ENCODE assay signal across 1 cellular context in the genomic region with DNA sequence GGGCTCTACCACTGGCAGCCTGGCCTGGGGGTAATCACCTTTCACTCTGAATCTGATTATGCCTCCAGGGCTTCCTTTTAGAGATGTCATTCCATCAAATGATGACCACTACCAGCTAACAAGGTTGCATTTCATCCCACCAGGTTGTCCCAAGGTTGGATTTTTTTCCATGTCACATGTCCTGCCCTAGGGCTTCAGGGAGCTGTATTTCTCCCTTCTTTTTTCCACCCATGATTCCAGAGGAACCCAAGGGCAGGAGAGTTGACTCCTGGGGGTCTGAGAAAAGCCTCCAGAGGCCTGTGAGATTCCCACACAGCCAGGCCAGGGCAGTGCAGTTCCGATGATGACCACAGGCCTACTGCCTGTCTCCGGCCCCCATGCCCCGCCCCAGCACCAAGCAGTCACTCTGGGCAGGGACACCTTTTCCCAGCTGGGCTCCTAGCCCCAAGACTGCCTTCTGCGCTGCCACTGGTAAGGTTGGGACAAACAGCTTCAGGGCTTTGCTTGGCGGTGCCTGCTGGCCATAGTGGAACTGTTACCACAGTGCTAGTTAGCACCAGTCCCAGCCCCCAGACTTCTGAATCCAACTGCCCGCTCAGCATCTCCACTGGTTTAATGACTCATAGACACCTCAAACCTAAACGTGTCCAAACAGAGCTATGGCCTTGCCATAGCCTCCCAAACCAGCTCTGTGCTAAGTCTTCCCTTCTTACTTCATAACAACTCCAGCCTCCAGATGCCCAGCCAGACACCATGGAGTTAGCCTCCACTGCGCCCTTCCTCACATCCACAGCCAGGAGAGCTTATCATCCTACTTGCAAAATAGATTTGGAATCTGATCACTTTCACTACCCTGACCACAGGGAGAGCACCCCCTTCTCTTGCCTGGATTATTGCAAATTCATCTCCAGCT.
A peak's percentile ranks its signal among the peaks of the same experiment; 100 is the strongest.
TF ChIP-seq lines count a peak whose summit lies in the region.

No MANE protein-coding gene starts in this region.

TF ChIP-seq in K562, 482 proteins besides CTCF, POLR2A, EP300 and RAD21 (continued from another document and continues in another):
- TF ChIP-seq, protein P1, sequence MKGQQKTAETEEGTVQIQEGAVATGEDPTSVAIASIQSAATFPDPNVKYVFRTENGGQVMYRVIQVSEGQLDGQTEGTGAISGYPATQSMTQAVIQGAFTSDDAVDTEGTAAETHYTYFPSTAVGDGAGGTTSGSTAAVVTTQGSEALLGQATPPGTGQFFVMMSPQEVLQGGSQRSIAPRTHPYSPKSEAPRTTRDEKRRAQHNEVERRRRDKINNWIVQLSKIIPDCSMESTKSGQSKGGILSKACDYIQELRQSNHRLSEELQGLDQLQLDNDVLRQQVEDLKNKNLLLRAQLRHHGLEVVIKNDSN (CRISPR knock-in tag; IDR thresholded peaks at IDR 0.05): no peak
- TF ChIP-seq, protein P2, sequence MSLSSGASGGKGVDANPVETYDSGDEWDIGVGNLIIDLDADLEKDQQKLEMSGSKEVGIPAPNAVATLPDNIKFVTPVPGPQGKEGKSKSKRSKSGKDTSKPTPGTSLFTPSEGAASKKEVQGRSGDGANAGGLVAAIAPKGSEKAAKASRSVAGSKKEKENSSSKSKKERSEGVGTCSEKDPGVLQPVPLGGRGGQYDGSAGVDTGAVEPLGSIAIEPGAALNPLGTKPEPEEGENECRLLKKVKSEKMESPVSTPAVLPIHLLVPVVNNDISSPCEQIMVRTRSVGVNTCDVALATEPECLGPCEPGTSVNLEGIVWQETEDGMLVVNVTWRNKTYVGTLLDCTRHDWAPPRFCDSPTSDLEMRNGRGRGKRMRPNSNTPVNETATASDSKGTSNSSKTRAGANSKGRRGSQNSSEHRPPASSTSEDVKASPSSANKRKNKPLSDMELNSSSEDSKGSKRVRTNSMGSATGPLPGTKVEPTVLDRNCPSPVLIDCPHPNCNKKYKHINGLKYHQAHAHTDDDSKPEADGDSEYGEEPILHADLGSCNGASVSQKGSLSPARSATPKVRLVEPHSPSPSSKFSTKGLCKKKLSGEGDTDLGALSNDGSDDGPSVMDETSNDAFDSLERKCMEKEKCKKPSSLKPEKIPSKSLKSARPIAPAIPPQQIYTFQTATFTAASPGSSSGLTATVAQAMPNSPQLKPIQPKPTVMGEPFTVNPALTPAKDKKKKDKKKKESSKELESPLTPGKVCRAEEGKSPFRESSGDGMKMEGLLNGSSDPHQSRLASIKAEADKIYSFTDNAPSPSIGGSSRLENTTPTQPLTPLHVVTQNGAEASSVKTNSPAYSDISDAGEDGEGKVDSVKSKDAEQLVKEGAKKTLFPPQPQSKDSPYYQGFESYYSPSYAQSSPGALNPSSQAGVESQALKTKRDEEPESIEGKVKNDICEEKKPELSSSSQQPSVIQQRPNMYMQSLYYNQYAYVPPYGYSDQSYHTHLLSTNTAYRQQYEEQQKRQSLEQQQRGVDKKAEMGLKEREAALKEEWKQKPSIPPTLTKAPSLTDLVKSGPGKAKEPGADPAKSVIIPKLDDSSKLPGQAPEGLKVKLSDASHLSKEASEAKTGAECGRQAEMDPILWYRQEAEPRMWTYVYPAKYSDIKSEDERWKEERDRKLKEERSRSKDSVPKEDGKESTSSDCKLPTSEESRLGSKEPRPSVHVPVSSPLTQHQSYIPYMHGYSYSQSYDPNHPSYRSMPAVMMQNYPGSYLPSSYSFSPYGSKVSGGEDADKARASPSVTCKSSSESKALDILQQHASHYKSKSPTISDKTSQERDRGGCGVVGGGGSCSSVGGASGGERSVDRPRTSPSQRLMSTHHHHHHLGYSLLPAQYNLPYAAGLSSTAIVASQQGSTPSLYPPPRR (CRISPR knock-in tag; IDR thresholded peaks at IDR 0.05; ENCODE audit: borderline replicate concordance): no peak
- TF ChIP-seq, protein P3, sequence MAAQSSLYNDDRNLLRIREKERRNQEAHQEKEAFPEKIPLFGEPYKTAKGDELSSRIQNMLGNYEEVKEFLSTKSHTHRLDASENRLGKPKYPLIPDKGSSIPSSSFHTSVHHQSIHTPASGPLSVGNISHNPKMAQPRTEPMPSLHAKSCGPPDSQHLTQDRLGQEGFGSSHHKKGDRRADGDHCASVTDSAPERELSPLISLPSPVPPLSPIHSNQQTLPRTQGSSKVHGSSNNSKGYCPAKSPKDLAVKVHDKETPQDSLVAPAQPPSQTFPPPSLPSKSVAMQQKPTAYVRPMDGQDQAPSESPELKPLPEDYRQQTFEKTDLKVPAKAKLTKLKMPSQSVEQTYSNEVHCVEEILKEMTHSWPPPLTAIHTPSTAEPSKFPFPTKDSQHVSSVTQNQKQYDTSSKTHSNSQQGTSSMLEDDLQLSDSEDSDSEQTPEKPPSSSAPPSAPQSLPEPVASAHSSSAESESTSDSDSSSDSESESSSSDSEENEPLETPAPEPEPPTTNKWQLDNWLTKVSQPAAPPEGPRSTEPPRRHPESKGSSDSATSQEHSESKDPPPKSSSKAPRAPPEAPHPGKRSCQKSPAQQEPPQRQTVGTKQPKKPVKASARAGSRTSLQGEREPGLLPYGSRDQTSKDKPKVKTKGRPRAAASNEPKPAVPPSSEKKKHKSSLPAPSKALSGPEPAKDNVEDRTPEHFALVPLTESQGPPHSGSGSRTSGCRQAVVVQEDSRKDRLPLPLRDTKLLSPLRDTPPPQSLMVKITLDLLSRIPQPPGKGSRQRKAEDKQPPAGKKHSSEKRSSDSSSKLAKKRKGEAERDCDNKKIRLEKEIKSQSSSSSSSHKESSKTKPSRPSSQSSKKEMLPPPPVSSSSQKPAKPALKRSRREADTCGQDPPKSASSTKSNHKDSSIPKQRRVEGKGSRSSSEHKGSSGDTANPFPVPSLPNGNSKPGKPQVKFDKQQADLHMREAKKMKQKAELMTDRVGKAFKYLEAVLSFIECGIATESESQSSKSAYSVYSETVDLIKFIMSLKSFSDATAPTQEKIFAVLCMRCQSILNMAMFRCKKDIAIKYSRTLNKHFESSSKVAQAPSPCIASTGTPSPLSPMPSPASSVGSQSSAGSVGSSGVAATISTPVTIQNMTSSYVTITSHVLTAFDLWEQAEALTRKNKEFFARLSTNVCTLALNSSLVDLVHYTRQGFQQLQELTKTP (IDR thresholded peaks at IDR 0.05; ENCODE audit: low read depth in 1 of 2, partially characterized antibody in 2 of 2): peak in 1 of 2 experiments; percentile 18
- no peak for TF ChIP-seq EZH2 (IDR thresholded peaks at IDR 0.05; ENCODE audit: borderline replicate concordance, low read depth, low read length)
- TF ChIP-seq POLR2AphosphoS5 (IDR thresholded peaks at IDR 0.05; ENCODE audit: control insufficient read depth, insufficient read depth, low read depth, low read length): no peak
- no peak for TF ChIP-seq ZNF134 (CRISPR knock-in tag; conservative IDR thresholded peaks at IDR 0.05)
- TF ChIP-seq SNRNP70 (optimal IDR thresholded peaks at IDR 0.05; ENCODE audit: low read depth, low read length): no peak
- TF ChIP-seq SAFB2 (IDR thresholded peaks at IDR 0.05; ENCODE audit: borderline replicate concordance, low read depth, low read length, severe bottlenecking): no peak
- TF ChIP-seq, protein P4, sequence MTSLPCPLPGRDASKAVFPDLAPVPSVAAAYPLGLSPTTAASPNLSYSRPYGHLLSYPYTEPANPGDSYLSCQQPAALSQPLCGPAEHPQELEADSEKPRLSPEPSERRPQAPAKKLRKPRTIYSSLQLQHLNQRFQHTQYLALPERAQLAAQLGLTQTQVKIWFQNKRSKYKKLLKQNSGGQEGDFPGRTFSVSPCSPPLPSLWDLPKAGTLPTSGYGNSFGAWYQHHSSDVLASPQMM (CRISPR knock-in tag; IDR thresholded peaks at IDR 0.05): no peak
- TF ChIP-seq, protein P5, sequence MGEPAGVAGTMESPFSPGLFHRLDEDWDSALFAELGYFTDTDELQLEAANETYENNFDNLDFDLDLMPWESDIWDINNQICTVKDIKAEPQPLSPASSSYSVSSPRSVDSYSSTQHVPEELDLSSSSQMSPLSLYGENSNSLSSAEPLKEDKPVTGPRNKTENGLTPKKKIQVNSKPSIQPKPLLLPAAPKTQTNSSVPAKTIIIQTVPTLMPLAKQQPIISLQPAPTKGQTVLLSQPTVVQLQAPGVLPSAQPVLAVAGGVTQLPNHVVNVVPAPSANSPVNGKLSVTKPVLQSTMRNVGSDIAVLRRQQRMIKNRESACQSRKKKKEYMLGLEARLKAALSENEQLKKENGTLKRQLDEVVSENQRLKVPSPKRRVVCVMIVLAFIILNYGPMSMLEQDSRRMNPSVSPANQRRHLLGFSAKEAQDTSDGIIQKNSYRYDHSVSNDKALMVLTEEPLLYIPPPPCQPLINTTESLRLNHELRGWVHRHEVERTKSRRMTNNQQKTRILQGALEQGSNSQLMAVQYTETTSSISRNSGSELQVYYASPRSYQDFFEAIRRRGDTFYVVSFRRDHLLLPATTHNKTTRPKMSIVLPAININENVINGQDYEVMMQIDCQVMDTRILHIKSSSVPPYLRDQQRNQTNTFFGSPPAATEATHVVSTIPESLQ (CRISPR knock-in tag; IDR thresholded peaks at IDR 0.05): no peak
- TF ChIP-seq, protein P6, sequence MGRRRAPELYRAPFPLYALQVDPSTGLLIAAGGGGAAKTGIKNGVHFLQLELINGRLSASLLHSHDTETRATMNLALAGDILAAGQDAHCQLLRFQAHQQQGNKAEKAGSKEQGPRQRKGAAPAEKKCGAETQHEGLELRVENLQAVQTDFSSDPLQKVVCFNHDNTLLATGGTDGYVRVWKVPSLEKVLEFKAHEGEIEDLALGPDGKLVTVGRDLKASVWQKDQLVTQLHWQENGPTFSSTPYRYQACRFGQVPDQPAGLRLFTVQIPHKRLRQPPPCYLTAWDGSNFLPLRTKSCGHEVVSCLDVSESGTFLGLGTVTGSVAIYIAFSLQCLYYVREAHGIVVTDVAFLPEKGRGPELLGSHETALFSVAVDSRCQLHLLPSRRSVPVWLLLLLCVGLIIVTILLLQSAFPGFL (CRISPR knock-in tag; IDR thresholded peaks at IDR 0.05): no peak
- no peak for TF ChIP-seq COPS2 (conservative IDR thresholded peaks at IDR 0.05)
- no peak for TF ChIP-seq PHF8 (IDR thresholded peaks at IDR 0.05; ENCODE audit: borderline replicate concordance, low read length)
- TF ChIP-seq, protein P7, sequence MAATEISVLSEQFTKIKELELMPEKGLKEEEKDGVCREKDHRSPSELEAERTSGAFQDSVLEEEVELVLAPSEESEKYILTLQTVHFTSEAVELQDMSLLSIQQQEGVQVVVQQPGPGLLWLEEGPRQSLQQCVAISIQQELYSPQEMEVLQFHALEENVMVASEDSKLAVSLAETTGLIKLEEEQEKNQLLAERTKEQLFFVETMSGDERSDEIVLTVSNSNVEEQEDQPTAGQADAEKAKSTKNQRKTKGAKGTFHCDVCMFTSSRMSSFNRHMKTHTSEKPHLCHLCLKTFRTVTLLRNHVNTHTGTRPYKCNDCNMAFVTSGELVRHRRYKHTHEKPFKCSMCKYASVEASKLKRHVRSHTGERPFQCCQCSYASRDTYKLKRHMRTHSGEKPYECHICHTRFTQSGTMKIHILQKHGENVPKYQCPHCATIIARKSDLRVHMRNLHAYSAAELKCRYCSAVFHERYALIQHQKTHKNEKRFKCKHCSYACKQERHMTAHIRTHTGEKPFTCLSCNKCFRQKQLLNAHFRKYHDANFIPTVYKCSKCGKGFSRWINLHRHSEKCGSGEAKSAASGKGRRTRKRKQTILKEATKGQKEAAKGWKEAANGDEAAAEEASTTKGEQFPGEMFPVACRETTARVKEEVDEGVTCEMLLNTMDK (IDR thresholded peaks at IDR 0.05; ENCODE audit: borderline replicate concordance, insufficient read depth, low read depth, low read length, poor library complexity, severe bottlenecking): no peak
- no peak for TF ChIP-seq FOXM1 (IDR thresholded peaks at IDR 0.05; ENCODE audit: low read depth)
- no peak for TF ChIP-seq FOXM1 (CRISPR knock-in tag; IDR thresholded peaks at IDR 0.05; ENCODE audit: low read depth)
- no peak for TF ChIP-seq CBFB (CRISPR knock-in tag; IDR thresholded peaks at IDR 0.05)
- TF ChIP-seq ZBED1 (IDR thresholded peaks at IDR 0.05): no peak
- peak; percentile 42; the same call in 1 of the 2 replicates for TF ChIP-seq HDAC8 (tag; IDR thresholded peaks at IDR 0.05)
- no peak for TF ChIP-seq LEF1 (IDR thresholded peaks at IDR 0.05)
- no peak for TF ChIP-seq CHD1 (IDR thresholded peaks at IDR 0.05; ENCODE audit: low read length)
- TF ChIP-seq PPARD (CRISPR knock-in tag; IDR thresholded peaks at IDR 0.05): no peak
- no peak for TF ChIP-seq HDGF (IDR thresholded peaks at IDR 0.05)
- TF ChIP-seq, protein P8, sequence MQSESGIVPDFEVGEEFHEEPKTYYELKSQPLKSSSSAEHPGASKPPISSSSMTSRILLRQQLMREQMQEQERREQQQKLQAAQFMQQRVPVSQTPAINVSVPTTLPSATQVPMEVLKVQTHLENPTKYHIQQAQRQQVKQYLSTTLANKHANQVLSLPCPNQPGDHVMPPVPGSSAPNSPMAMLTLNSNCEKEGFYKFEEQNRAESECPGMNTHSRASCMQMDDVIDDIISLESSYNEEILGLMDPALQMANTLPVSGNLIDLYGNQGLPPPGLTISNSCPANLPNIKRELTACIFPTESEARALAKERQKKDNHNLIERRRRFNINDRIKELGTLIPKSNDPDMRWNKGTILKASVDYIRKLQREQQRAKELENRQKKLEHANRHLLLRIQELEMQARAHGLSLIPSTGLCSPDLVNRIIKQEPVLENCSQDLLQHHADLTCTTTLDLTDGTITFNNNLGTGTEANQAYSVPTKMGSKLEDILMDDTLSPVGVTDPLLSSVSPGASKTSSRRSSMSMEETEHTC (IDR thresholded peaks at IDR 0.05): no peak
- no peak for TF ChIP-seq ZNF12 (CRISPR knock-in tag; IDR thresholded peaks at IDR 0.05)
- TF ChIP-seq HMG20B (CRISPR knock-in tag; IDR thresholded peaks at IDR 0.05): no peak
- TF ChIP-seq IFI16 (CRISPR knock-in tag; IDR thresholded peaks at IDR 0.05): no peak
- TF ChIP-seq, protein P9, sequence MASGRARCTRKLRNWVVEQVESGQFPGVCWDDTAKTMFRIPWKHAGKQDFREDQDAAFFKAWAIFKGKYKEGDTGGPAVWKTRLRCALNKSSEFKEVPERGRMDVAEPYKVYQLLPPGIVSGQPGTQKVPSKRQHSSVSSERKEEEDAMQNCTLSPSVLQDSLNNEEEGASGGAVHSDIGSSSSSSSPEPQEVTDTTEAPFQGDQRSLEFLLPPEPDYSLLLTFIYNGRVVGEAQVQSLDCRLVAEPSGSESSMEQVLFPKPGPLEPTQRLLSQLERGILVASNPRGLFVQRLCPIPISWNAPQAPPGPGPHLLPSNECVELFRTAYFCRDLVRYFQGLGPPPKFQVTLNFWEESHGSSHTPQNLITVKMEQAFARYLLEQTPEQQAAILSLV (tag; IDR thresholded peaks at IDR 0.05): peak; percentile 45; the same call in 1 of the 2 replicates
- TF ChIP-seq RUNX1 (IDR thresholded peaks at IDR 0.05; ENCODE audit: low read depth): no peak
- no peak for TF ChIP-seq FUS (optimal IDR thresholded peaks at IDR 0.05; ENCODE audit: low read depth, low read length)
- no peak for TF ChIP-seq HOXB6 (CRISPR knock-in tag; IDR thresholded peaks at IDR 0.05; ENCODE audit: borderline replicate concordance)
- no peak for TF ChIP-seq SRSF9 (IDR thresholded peaks at IDR 0.05; ENCODE audit: borderline replicate concordance, low read depth, low read length)
- peak; percentile 52; the same call in 1 of the 2 replicates for TF ChIP-seq CXXC5 (CRISPR knock-in tag; IDR thresholded peaks at IDR 0.05)
- TF ChIP-seq, protein P10, sequence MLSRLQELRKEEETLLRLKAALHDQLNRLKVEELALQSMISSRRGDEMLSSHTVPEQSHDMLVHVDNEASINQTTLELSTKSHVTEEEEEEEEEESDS (CRISPR knock-in tag; IDR thresholded peaks at IDR 0.05): no peak
- no peak for TF ChIP-seq TAL1 (IDR thresholded peaks at IDR 0.05)
- TF ChIP-seq JUN (IDR thresholded peaks at IDR 0.05; ENCODE audit: borderline replicate concordance, low read depth, low read length): no peak
- TF ChIP-seq JUN (CRISPR knock-in tag; IDR thresholded peaks at IDR 0.05; ENCODE audit: borderline replicate concordance): no peak
